7 cellular contexts compared by ENCODE assay signal in genomic region chr6:2127484-2127911, GRCh38.
DNase-seq lines count a peak whose midpoint lies in the region; ATAC-seq and TF ChIP-seq lines count a peak whose summit lies in the region.

No MANE protein-coding gene starts in this region.

- H2AFZ ChIP-seq in mammary epithelial cell (ENCODE audit: low read depth, low read length), result no peak overlapping the region

- BruUV-seq in MCF 10A (replicated peaks; lab: Mats Ljungman, UMichigan), result no TSS peak
- BruUV-seq in mammary epithelial cell (replicated peaks; lab: Mats Ljungman, UMichigan), result no TSS peak

- H3K36me3 ChIP-seq in subcutaneous abdominal adipose tissue (ENCODE audit: control insufficient read depth in 5 of 5, insufficient read depth in 5 of 5, low read length in 5 of 5) (no peaks in the 10 kb centered on the region), mammary epithelial cell (ENCODE audit: insufficient read depth, low read length) (no peaks in the 10 kb centered on the region)

- no peak for TF ChIP-seq POLR2A in lower leg skin (IDR thresholded peaks at IDR 0.05)

- H4K20me1 ChIP-seq in mammary epithelial cell (ENCODE audit: insufficient read depth, low read length), result no peaks in the 10 kb centered on the region

- WGBS in lower leg skin, 2 donors, result 56 to 90% methylated on average over 12 of the region's 12 CpGs
- WGBS in mammary epithelial cell (ENCODE audit: low coverage, missing lambda C conversion rate), result 92% methylated on average over 8 of the region's 12 CpGs

- no peaks in the 10 kb centered on the region for H3K9me3 Mint-ChIP-seq in MCF 10A (ENCODE audit: unreplicated experiment)

- no peak overlapping the region for H3K27ac Mint-ChIP-seq in MCF 10A (ENCODE audit: low read depth, unreplicated experiment)

- H3K9ac ChIP-seq in subcutaneous abdominal adipose tissue (ENCODE audit: low read length in 5 of 5), result no peak overlapping the region
- H3K9ac ChIP-seq in mammary epithelial cell (ENCODE audit: insufficient read depth, low read length), result no peak overlapping the region

- no peak overlapping the region for H3K4me3 Mint-ChIP-seq in MCF 10A (ENCODE audit: unreplicated experiment)

- no peak overlapping the region for H3K4me2 ChIP-seq in mammary epithelial cell (ENCODE audit: insufficient read depth, low read depth, low read length)

- H3K27me3 ChIP-seq in subcutaneous abdominal adipose tissue (ENCODE audit: control insufficient read depth in 5 of 5, insufficient read depth in 4 of 5, low read length in 5 of 5) (no peaks in the 10 kb centered on the region), mammary epithelial cell (ENCODE audit: insufficient read depth, low read length) (no peaks in the 10 kb centered on the region)

- H3K79me2 ChIP-seq in mammary epithelial cell (ENCODE audit: insufficient read depth, low read length), result peaks cover 7% of the 10 kb centered on the region

- intact Hi-C loops in lower leg skin (cut with DNase I; ENCODE audit: low total_unique reads), result no loop called here
- intact Hi-C loops in MCF 10A (cut with micrococcal nuclease), result no loop called here
- intact Hi-C loops in mammary epithelial cell (cut with micrococcal nuclease), result no loop called here

- H3K4me3 ChIP-seq in lower leg skin (ENCODE audit: low read depth, poor library complexity, severe bottlenecking) (no peak overlapping the region), subcutaneous abdominal adipose tissue (ENCODE audit: low read depth in 1 of 5, low read length in 5 of 5) (peak overlapping the region in 1 of 5 donors; percentile 11), mammary epithelial cell (replicated peaks in 1 of 3; ENCODE audit: insufficient read depth in 1 of 3, low read depth in 2 of 3, low read length in 3 of 3) (no peak overlapping the region)

- H3K27ac ChIP-seq in subcutaneous abdominal adipose tissue (ENCODE audit: low read depth, low read length), result peak overlapping the region; percentile 31
- H3K27ac ChIP-seq in mammary epithelial cell (ENCODE audit: insufficient read depth, low read depth, low read length), result no peak overlapping the region

- no peaks in the 10 kb centered on the region for H3K27me3 Mint-ChIP-seq in MCF 10A (ENCODE audit: insufficient read depth, unreplicated experiment)

- H3K4me1 Mint-ChIP-seq in MCF 10A (ENCODE audit: insufficient read depth, unreplicated experiment), result peaks cover 5% of the 10 kb centered on the region

- dilution Hi-C loops in mammary epithelial cell (cut with HindIII; ENCODE audit: low sequenced_read_pairs), result no loop called here

- CTCF ChIA-PET in MCF 10A (lab: Yijun Ruan, JAX), result interaction anchor here (0.6 kb wide), 2 partner anchors 101 to 420 kb away, joined by 3 read pairs; no protein-coding TSS in a partner anchor
- CTCF ChIA-PET in mammary epithelial cell (lab: Charles Lee; ENCODE audit: low non-redundant PET), result no interaction called here

- POLR2A ChIA-PET in MCF 10A (lab: Yijun Ruan, JAX), result no interaction called here

- DNase-seq in activated CD8-positive, alpha-beta memory T cell treated with anti-CD3 and anti-CD28 coated beads, Interleukin-2, amount 50 U/mL, for 48 hours, result peak; percentile 72
- DNase-seq in lower leg skin (ENCODE audit: low spot score in 2 of 2), result peak; percentile 42 to 88
- DNase-seq in MCF 10A (ENCODE audit: unreplicated experiment), result no peak
- DNase-seq in mammary epithelial cell, result no peak
- DNase-seq in HuH-7 (ENCODE audit: low spot score), result no peak

- TF ChIP-seq CTCF in lower leg skin (IDR thresholded peaks at IDR 0.05) (no peak), MCF 10A (IDR thresholded peaks at IDR 0.05; ENCODE audit: unreplicated experiment) (no peak), mammary epithelial cell (conservative IDR thresholded peaks at IDR 0.05 in 1 of 2, IDR thresholded peaks at IDR 0.05 in 1 of 2; ENCODE audit: extremely low read depth in 1 of 2, insufficient read depth in 1 of 2, low read depth in 1 of 2, low read length in 2 of 2) (no peak)

- peak; percentile 69 for ATAC-seq in HG02642 (IDR thresholded peaks at IDR 0.05; ENCODE audit: poor library complexity, unreplicated experiment)

- H3K9me3 ChIP-seq in subcutaneous abdominal adipose tissue (ENCODE audit: control insufficient read depth in 5 of 5, low read length in 5 of 5) (peaks cover 0 to 3% (median 0%) of the 10 kb centered on the region in 5 donors), mammary epithelial cell (replicated peaks; ENCODE audit: insufficient read depth, low read length) (no peaks in the 10 kb centered on the region)

- in situ Hi-C loops in mammary epithelial cell (cut with MboI; ENCODE audit: low sequenced_read_pairs in 2 of 2), result no loop called here

- H3K4me1 ChIP-seq in subcutaneous abdominal adipose tissue (ENCODE audit: control insufficient read depth in 5 of 5, insufficient read depth in 5 of 5, low read length in 5 of 5) (peaks cover 0 to 23% (median 2%) of the 10 kb centered on the region in 5 donors), mammary epithelial cell (ENCODE audit: insufficient read depth, low read length) (no peaks in the 10 kb centered on the region)

- no peaks in the 10 kb centered on the region for H3K36me3 Mint-ChIP-seq in MCF 10A (ENCODE audit: insufficient read depth, unreplicated experiment)

Comparison
In these comparisons a context has a peak if more than half of its experiments do, and no peak if none do; other contexts are left out.
1. DNase-seq: peak in activated CD8-positive, alpha-beta memory T cell treated with anti-CD3 and anti-CD28 coated beads, Interleukin-2, amount 50 U/mL, for 48 hours (single experiment) and lower leg skin (2 of 2); none in MCF 10A (single experiment), mammary epithelial cell (single experiment) and HuH-7 (single experiment).